ENCODE assay signal across 28 cellular contexts in genomic region chr9:33272061-33272460, GRCh38. TPM values are rescaled to one million over a fixed set of nuclear protein-coding genes. Genes with fewer than 3 reads are reported as not detected.
DNase-seq lines count a peak whose midpoint lies in the region; ATAC-seq and TF ChIP-seq lines count a peak whose summit lies in the region.
"Had no signal": no experiment of that assay in that cellular context is flagged by ENCODE, and none has a peak within 500 bp of the region (broad histone marks: within the 10 kb centered on the region; RNA-seq: fewer than 3 reads in every experiment).

No MANE protein-coding gene starts in this region.

- no peaks in the 10 kb centered on the region for H3K27me3 ChIP-seq in CD4-positive, alpha-beta T cell (ENCODE audit: control insufficient read depth, insufficient read depth, low read length)
- H3K27me3 ChIP-seq: esophagus squamous epithelium, gastroesophageal sphincter, stomach had no signal

- POLR2A ChIA-PET in CD4-positive, alpha-beta T cell (lab: Charles Lee), result interaction anchor here (1.2 kb wide), 1 partner anchor 127 kb away, joined by 3 read pairs; no protein-coding TSS in a partner anchor

- ATAC-seq in CD4-positive, alpha-beta T cell (ENCODE audit: poor library complexity), result no peak
- ATAC-seq: gastroesophageal sphincter, left lobe of liver had no signal

- H3K4me3 Mint-ChIP-seq in CD4-positive, alpha-beta T cell, result no peak overlapping the region
- H3K4me3 Mint-ChIP-seq in HFFc6, result no peak overlapping the region
- H3K4me3 Mint-ChIP-seq: central memory CD8-positive, alpha-beta T cell; neural crest cell; type B pancreatic cell had no signal

- no peaks in the 10 kb centered on the region for H3K27me3 Mint-ChIP-seq in CD4-positive, alpha-beta T cell
- no peaks in the 10 kb centered on the region; the same call in 1 of the 2 replicates for H3K27me3 Mint-ChIP-seq in HFFc6 (ENCODE audit: insufficient read depth)
- H3K27me3 Mint-ChIP-seq: central memory CD8-positive, alpha-beta T cell; type B pancreatic cell had no signal

- H3K36me3 Mint-ChIP-seq in CD4-positive, alpha-beta T cell (ENCODE audit: low read depth), result peaks cover 87% of the 10 kb centered on the region
- peaks cover 18% of the 10 kb centered on the region for H3K36me3 Mint-ChIP-seq in HFFc6 (ENCODE audit: low read depth)

- H3K4me1 Mint-ChIP-seq in CD4-positive, alpha-beta T cell (ENCODE audit: low read depth), result peaks cover 32% of the 10 kb centered on the region
- H3K4me1 Mint-ChIP-seq in HFFc6 (ENCODE audit: low read depth), result peaks cover 20% of the 10 kb centered on the region
- H3K4me1 Mint-ChIP-seq: neural crest cell had no signal

- intact Hi-C loops in CD4-positive, alpha-beta T cell (cut with DNase I, micrococcal nuclease), result no loop called here

- H3K9me3 Mint-ChIP-seq in CD4-positive, alpha-beta T cell, result no peaks in the 10 kb centered on the region
- no peaks in the 10 kb centered on the region for H3K9me3 Mint-ChIP-seq in HFFc6
- H3K9me3 Mint-ChIP-seq: central memory CD8-positive, alpha-beta T cell; neural crest cell; type B pancreatic cell had no signal

- no peaks in the 10 kb centered on the region for H3K9me3 ChIP-seq in CD4-positive, alpha-beta T cell (ENCODE audit: control insufficient read depth, low read length)
- H3K9me3 ChIP-seq: esophagus squamous epithelium, gastroesophageal sphincter, psoas muscle, stomach had no signal

- CTCF ChIA-PET in CD4-positive, alpha-beta T cell (lab: Charles Lee), result interaction anchor here (0.7 kb wide), 1 partner anchor 18 kb away, joined by 3 read pairs; the partner anchor contains the start of gene NFX1

- H3K27ac Mint-ChIP-seq in CD4-positive, alpha-beta T cell, result peak overlapping the region; percentile 14
- peak overlapping the region; percentile 27; the same call in 1 of the 2 replicates for H3K27ac Mint-ChIP-seq in HFFc6
- H3K27ac Mint-ChIP-seq: type B pancreatic cell had no signal

- H3K27ac ChIP-seq in CD4-positive, alpha-beta T cell (ENCODE audit: low read depth, low read length), result no peak overlapping the region
- H3K27ac ChIP-seq: esophagus squamous epithelium, gastroesophageal sphincter, psoas muscle had no signal

- TF ChIP-seq CTCF in CD4-positive, alpha-beta T cell (IDR thresholded peaks at IDR 0.05), result no peak
- no peak for TF ChIP-seq CTCF in HFFc6 (IDR thresholded peaks at IDR 0.05)

- DNase-seq in CD4-positive, alpha-beta T cell, result no peak
- DNase-seq in HFFc6, result no peak
- DNase-seq in astrocyte of the hippocampus (ENCODE audit: low read depth, low spot score), result peak; percentile 32
- peak; percentile 38 for DNase-seq in myocyte (ENCODE audit: low read depth)
- no peak for DNase-seq in activated CD8-positive, alpha-beta memory T cell treated with anti-CD3 and anti-CD28 coated beads, Interleukin-2, amount 50 U/mL, for 4 hours
- no peak for DNase-seq in activated effector memory CD4-positive, alpha-beta T cell treated with Interleukin-2 at 50 U/mL for 16 hours
- no peak for DNase-seq in NCI-H146 treated with DMSO at 0.1 percent for 48 hours (lab: John Stamatoyannopoulos, UW; ENCODE audit: unreplicated experiment)
- DNase-seq: activated CD4-positive, alpha-beta T cell treated with anti-CD3 and anti-CD28 coated beads for 4 hours; activated gamma-delta T cell treated with Interleukin-2 at 50 U/mL for 16 hours; anterior cingulate cortex; COR-L47; effector memory CD4-positive, alpha-beta T cell; esophagus squamous epithelium; H7; Karpas-422; NCI-H1092 treated with DMSO at 0.1 percent for 48 hours; psoas muscle; stimulated activated CD4-positive, alpha-beta T cell treated with anti-CD3 and anti-CD28 coated beads, Interleukin-4, amount 100 ng/mL, for 24 hours; stomach; T1000 had no signal

RNA-seq across cellular contexts. Expression of gene CHMP5, which starts 7.2 kb away (rescaled TPM):
- 10 to 100 TPM; 17.4 to 18.6 TPM for total RNA-seq in CD4-positive, alpha-beta T cell
- 10 to 100 TPM; 75.5 to 90.2 (median 78.8) TPM for total RNA-seq in HFFc6 (2021; fragmentation: NEBNext Ultra II Directional; extraction: Animal tissue kit (Norgen Biotek cat#: 25700))
- total RNA-seq in myocyte, result 94.4 and 97.4 TPM in 2 replicates
- 90.4 TPM for polyA plus RNA-seq in myocyte (2012)

RNA-seq across cellular contexts. Expression of gene BAG1, which starts 7.6 kb away (rescaled TPM):
- total RNA-seq in CD4-positive, alpha-beta T cell, result 10 to 100 TPM; 58.0 to 61.4 TPM
- total RNA-seq in HFFc6 (2021; fragmentation: NEBNext Ultra II Directional; extraction: Animal tissue kit (Norgen Biotek cat#: 25700)), result 10 to 100 TPM; 22.5 to 31.3 (median 27.6) TPM
- total RNA-seq in myocyte, result 74.6 and 78.7 TPM in 2 replicates
- polyA plus RNA-seq in myocyte (2012), result 74.4 TPM

RNA-seq across cellular contexts. Expression of gene NFX1, which starts 18.3 kb away (rescaled TPM):
- 10 to 100 TPM; 33.1 to 34.1 TPM for total RNA-seq in CD4-positive, alpha-beta T cell
- 10 to 100 TPM; 25.7 to 28.0 (median 27.8) TPM for total RNA-seq in HFFc6 (2021; fragmentation: NEBNext Ultra II Directional; extraction: Animal tissue kit (Norgen Biotek cat#: 25700))
- total RNA-seq in myocyte, result 29.8 and 37.0 TPM in 2 replicates
- polyA plus RNA-seq in myocyte (2012), result 23.9 TPM

RNA-seq across cellular contexts. Expression of gene SPINK4, which starts 32.1 kb away (rescaled TPM):
- total RNA-seq in CD4-positive, alpha-beta T cell, result not detected
- total RNA-seq in HFFc6 (2021; fragmentation: NEBNext Ultra II Directional; extraction: Animal tissue kit (Norgen Biotek cat#: 25700)), result not detected
- not detected in 2 replicates for total RNA-seq in myocyte
- polyA plus RNA-seq in myocyte (2012), result not detected
- total RNA-seq: esophagus squamous epithelium, gastroesophageal sphincter, H7, HT-29, left lobe of liver, NCI-H460, neural crest cell, psoas muscle, SK-MEL-5 had no signal

Comparison
In these comparisons a context has a peak if more than half of its experiments do, and no peak if none do; other contexts are left out.
1. DNase-seq: peak in astrocyte of the hippocampus (single experiment) and myocyte (single experiment); none in CD4-positive, alpha-beta T cell (0 of 10), HFFc6 (single experiment), activated CD8-positive, alpha-beta memory T cell treated with anti-CD3 and anti-CD28 coated beads, Interleukin-2, amount 50 U/mL, for 4 hours (single experiment), activated effector memory CD4-positive, alpha-beta T cell treated with Interleukin-2 at 50 U/mL for 16 hours (single experiment) and NCI-H146 treated with DMSO at 0.1 percent for 48 hours (single experiment).